Comparison of ENCODE assay signal across 19 cellular contexts in genomic region chr3:13825317-13825590, GRCh38. TPM values are rescaled to one million over a fixed set of nuclear protein-coding genes. Genes with fewer than 3 reads are reported as not detected.
"Had no signal": no experiment of that assay in that cellular context is flagged by ENCODE, and none has a peak within 500 bp of the region (broad histone marks: within the 10 kb centered on the region; RNA-seq: fewer than 3 reads in every experiment).

No MANE protein-coding gene starts in this region.

- H3K27me3 ChIP-seq: thyroid gland had no signal

- DNase-seq: activated B cell treated with CpG ODN at 0.5 μM for 24 hours; activated CD4-positive, alpha-beta T cell treated with anti-CD3 and anti-CD28 coated beads for 4 hours; activated CD8-positive, alpha-beta T cell treated with anti-CD3 and anti-CD28 coated beads for 36 hours; activated naive CD4-positive, alpha-beta T cell treated with anti-CD3 and anti-CD28 coated beads, Interleukin-2, amount 50 U/mL, for 16 hours; activated T-cell treated with anti-CD3 and anti-CD28 coated beads, Interleukin-2, amount 50 U/mL, for 24 hours; effector CD4-positive, alpha-beta T cell; esophagus squamous epithelium; lower lobe of right lung; midbrain; occipital lobe; stimulated activated CD4-positive, alpha-beta T cell treated with anti-CD3 and anti-CD28 coated beads, Interleukin-12 subunit alpha, Interleukin-12 subunit beta, amount 100 ng/mL, for 4 hours; stimulated activated CD4-positive, alpha-beta T cell treated with anti-CD3 and anti-CD28 coated beads, Interleukin-1b, Interleukin-23, amount 100 ng/mL, for 48 hours; stimulated activated CD8-positive, alpha-beta memory T cell treated with anti-CD3 and anti-CD28 coated beads, Interleukin-4, amount 100 ng/mL, for 48 hours; stimulated activated naive CD4-positive, alpha-beta T cell treated with Interleukin-2 at 50 U/mL for 16 hours; T-helper 9 cell; thyroid gland had no signal

- H3K36me3 ChIP-seq: esophagus squamous epithelium, lower lobe of right lung, thyroid gland had no signal

- H3K4me3 ChIP-seq: esophagus squamous epithelium, lower lobe of right lung, thyroid gland had no signal

- H3K4me1 ChIP-seq: lower lobe of right lung, thyroid gland had no signal

- ATAC-seq: activated CD8-positive, alpha-beta T cell treated with anti-CD3 and anti-CD28 coated beads for 36 hours; lower lobe of right lung had no signal

- H3K9me3 ChIP-seq: lower lobe of right lung, thyroid gland had no signal

- H3K27ac ChIP-seq: esophagus squamous epithelium, lower lobe of right lung, thyroid gland had no signal

RNA-seq across cellular contexts. Expression of gene WNT7A, which starts 54.6 kb away (rescaled TPM):
- total RNA-seq: activated B cell treated with CpG ODN at 0.5 μM for 24 hours, aorta, glomerular endothelial cell, posterior vena cava, thyroid gland had no signal
- polyA plus RNA-seq: aorta had no signal
